Comparison of ENCODE assay signal across 1 cellular context in genomic region chr6:65818576-65818975, GRCh38.
TF ChIP-seq lines count a peak whose summit lies in the region.

No MANE protein-coding gene starts in this region.

TF ChIP-seq in IMR-90, 13 proteins besides CTCF, POLR2A, EP300 and RAD21 (continued from another document):
- TF ChIP-seq USF2 (IDR thresholded peaks at IDR 0.05; ENCODE audit: low read depth, low read length) (no peak), ELK1 (IDR thresholded peaks at IDR 0.05; ENCODE audit: borderline replicate concordance, low read depth, low read length) (no peak), BHLHE40 (IDR thresholded peaks at IDR 0.05; ENCODE audit: low read depth, low read length) (no peak), SMC3 (IDR thresholded peaks at IDR 0.05; ENCODE audit: low read depth, low read length) (no peak), RFX5 (IDR thresholded peaks at IDR 0.05; ENCODE audit: low read depth, low read length) (no peak), MAFK (IDR thresholded peaks at IDR 0.05; ENCODE audit: low read depth, low read length) (peak; percentile 47)
